11 cellular contexts compared by ENCODE assay signal in genomic region chr19:14318873-14319272, GRCh38.
DNase-seq lines count a peak whose midpoint lies in the region; ATAC-seq, FAIRE-seq and TF ChIP-seq lines count a peak whose summit lies in the region.
"Had no signal": no experiment of that assay in that cellular context is flagged by ENCODE, and none has a peak within 500 bp of the region (broad histone marks: within the 10 kb centered on the region; RNA-seq: fewer than 3 reads in every experiment).

No MANE protein-coding gene starts in this region.

- no peak overlapping the region for H3K27ac ChIP-seq in HepG2 (ENCODE audit: extremely low read length, insufficient read depth, low read length)

- no peaks in the 10 kb centered on the region for H3K27me3 ChIP-seq in BJ (ENCODE audit: control insufficient read depth, insufficient read depth, low read length)
- H3K27me3 ChIP-seq in HepG2 (ENCODE audit: control insufficient read depth in 1 of 2, insufficient read depth in 2 of 2, low read length in 2 of 2): peaks cover 0 to 2% of the 10 kb centered on the region in 2 experiments; a peak in 1 of 5 replicates

- no peak overlapping the region for H3K9ac ChIP-seq in HepG2 (ENCODE audit: insufficient read depth, low read depth, low read length)

- H3K4me1 Mint-ChIP-seq in HFFc6 (ENCODE audit: low read depth): no peaks in the 10 kb centered on the region
- peaks cover 0 to 2% (median 0%) of the 10 kb centered on the region in 4 donors for H3K4me1 Mint-ChIP-seq in naive thymus-derived CD8-positive, alpha-beta T cell

- TF ChIP-seq CTCF in BJ (IDR thresholded peaks at IDR 0.05; ENCODE audit: insufficient read depth, low read depth, low read length) (peak; percentile 34), HFFc6 (IDR thresholded peaks at IDR 0.05) (peak; percentile 40), choroid plexus epithelial cell (conservative IDR thresholded peaks at IDR 0.05; ENCODE audit: low read depth, low read length) (peak; percentile 52), HepG2 (CRISPR knock-in tag; IDR thresholded peaks at IDR 0.05) (peak; percentile 69)

- H3K36me3 ChIP-seq in BJ (ENCODE audit: control insufficient read depth, insufficient read depth, low read length) (no peaks in the 10 kb centered on the region), HepG2 (replicated peaks in 1 of 2; ENCODE audit: control insufficient read depth in 1 of 2, insufficient read depth in 2 of 2, low read length in 2 of 2) (no peaks in the 10 kb centered on the region)

- BruUV-seq in HepG2 (replicated peaks; lab: Mats Ljungman, UMichigan): no TSS peak

- no peak for DNase-seq in BJ (ENCODE audit: low read depth)
- no peak for DNase-seq in HFFc6
- peak; percentile 7 for DNase-seq in choroid plexus epithelial cell (ENCODE audit: low read depth)
- DNase-seq in HepG2 (ENCODE audit: low spot score): no peak
- DNase-seq in naive thymus-derived CD8-positive, alpha-beta T cell: no peak
- DNase-seq in DMS53 (lab: John Stamatoyannopoulos, UW): no peak
- DNase-seq in D341Med (ENCODE audit: low spot score): no peak
- DNase-seq: effector CD4-positive, alpha-beta T cell; NCI-H1417 treated with DMSO at 0.1 percent for 48 hours had no signal

- intact Hi-C loops in HepG2 (cut with micrococcal nuclease; ENCODE audit: unreplicated experiment): no loop called here

- H3K27me3 Mint-ChIP-seq in HFFc6 (ENCODE audit: insufficient read depth): peaks cover 28% of the 10 kb centered on the region
- no peaks in the 10 kb centered on the region for H3K27me3 Mint-ChIP-seq in naive thymus-derived CD8-positive, alpha-beta T cell

- no peak overlapping the region for H3K27ac Mint-ChIP-seq in HFFc6
- H3K27ac Mint-ChIP-seq in naive thymus-derived CD8-positive, alpha-beta T cell: no peak overlapping the region
- H3K27ac Mint-ChIP-seq: activated naive CD4-positive, alpha-beta T cell treated with anti-CD3 and anti-CD28 coated beads, Interleukin-2, amount 50 U/mL, for 72 hours had no signal

- H3K4me3 ChIP-seq in BJ (ENCODE audit: low read depth, low read length): no peak overlapping the region
- no peak overlapping the region for H3K4me3 ChIP-seq in choroid plexus epithelial cell (ENCODE audit: low read depth, low read length)
- no peak overlapping the region for H3K4me3 ChIP-seq in HepG2 (replicated peaks in 1 of 3; ENCODE audit: insufficient read depth in 1 of 3, low read depth in 2 of 3, low read length in 3 of 3)

- TF ChIP-seq EP300 in HepG2 (IDR thresholded peaks at IDR 0.05; ENCODE audit: low read depth in 2 of 2, low read length in 2 of 2) (no peak), HepG2 (CRISPR knock-in tag; IDR thresholded peaks at IDR 0.05; ENCODE audit: borderline replicate concordance) (no peak)

- peaks cover 4% of the 10 kb centered on the region; the same call in 1 of the 2 replicates for H3K36me3 Mint-ChIP-seq in HFFc6 (ENCODE audit: low read depth)
- no peaks in the 10 kb centered on the region for H3K36me3 Mint-ChIP-seq in naive thymus-derived CD8-positive, alpha-beta T cell
- H3K36me3 Mint-ChIP-seq: activated naive CD4-positive, alpha-beta T cell treated with anti-CD3 and anti-CD28 coated beads, Interleukin-2, amount 50 U/mL, for 72 hours had no signal

- peaks cover 7% of the 10 kb centered on the region; the same call in 1 of the 2 replicates for H3K9me3 Mint-ChIP-seq in HFFc6
- H3K9me3 Mint-ChIP-seq in naive thymus-derived CD8-positive, alpha-beta T cell: no peaks in the 10 kb centered on the region
- H3K9me3 Mint-ChIP-seq: activated naive CD4-positive, alpha-beta T cell treated with anti-CD3 and anti-CD28 coated beads, Interleukin-2, amount 50 U/mL, for 72 hours had no signal

- POLR2A ChIA-PET in BJ (lab: Charles Lee): no interaction called here
- POLR2A ChIA-PET in HepG2 (lab: Yijun Ruan, JAX): no interaction called here
- POLR2A ChIA-PET in naive thymus-derived CD8-positive, alpha-beta T cell (lab: Charles Lee): no interaction called here

- no peak for FAIRE-seq in HepG2 (lab: Jason Lieb, UNC)

- in situ Hi-C loops in HepG2 (cut with HindIII; ENCODE audit: extremely low pct_ligation_motif_present, low pct_unique_long_range_greater_than_20kb): no loop called here

- CTCF ChIA-PET in BJ (lab: Yijun Ruan, JAX) (interaction anchor here (0.7 to 1.3 kb wide), 2 partner anchors 10 to 62 kb away, joined by 3 to 5 read pairs; no protein-coding TSS in a partner anchor), HepG2 (lab: Yijun Ruan, JAX; ENCODE audit: low intra/inter-chr PET ratio, low total read pairs) (no interaction called here)

- no peak for TF ChIP-seq RAD21 in HepG2 (CRISPR knock-in tag; IDR thresholded peaks at IDR 0.05)

- H3K4me3 Mint-ChIP-seq in HFFc6: no peak overlapping the region
- H3K4me3 Mint-ChIP-seq in naive thymus-derived CD8-positive, alpha-beta T cell: no peak overlapping the region

- no peak overlapping the region for H2AFZ ChIP-seq in HepG2 (ENCODE audit: low read length)

- 2% methylated on average over 12 of the region's 12 CpGs for WGBS in HepG2 (ENCODE audit: low lambda C conversion rate)

- H3K4me1 ChIP-seq in HepG2 (ENCODE audit: insufficient read depth, low read length): no peaks in the 10 kb centered on the region

- TF ChIP-seq POLR2A in HepG2 (IDR thresholded peaks at IDR 0.05; ENCODE audit: insufficient read depth in 1 of 2, low read depth in 2 of 2, low read length in 2 of 2): no peak

- no peaks in the 10 kb centered on the region for H3K79me2 ChIP-seq in HepG2 (ENCODE audit: insufficient read depth, low read length)

- H3K4me2 ChIP-seq in HepG2 (ENCODE audit: low read depth, low read length): no peak overlapping the region

- no peaks in the 10 kb centered on the region for H3K9me3 ChIP-seq in HepG2 (ENCODE audit: low read length)

- ATAC-seq in HepG2 (peak; percentile 84), GM19395 (IDR thresholded peaks at IDR 0.05; ENCODE audit: unreplicated experiment) (no peak)
- no peak for ATAC-seq in naive thymus-derived CD8-positive, alpha-beta T cell

- H4K20me1 ChIP-seq in HepG2 (ENCODE audit: insufficient read depth, low read length): no peaks in the 10 kb centered on the region

TF ChIP-seq in HepG2, 621 proteins besides CTCF, POLR2A, EP300 and RAD21 (continues in another document):
- TF ChIP-seq, protein P1, sequence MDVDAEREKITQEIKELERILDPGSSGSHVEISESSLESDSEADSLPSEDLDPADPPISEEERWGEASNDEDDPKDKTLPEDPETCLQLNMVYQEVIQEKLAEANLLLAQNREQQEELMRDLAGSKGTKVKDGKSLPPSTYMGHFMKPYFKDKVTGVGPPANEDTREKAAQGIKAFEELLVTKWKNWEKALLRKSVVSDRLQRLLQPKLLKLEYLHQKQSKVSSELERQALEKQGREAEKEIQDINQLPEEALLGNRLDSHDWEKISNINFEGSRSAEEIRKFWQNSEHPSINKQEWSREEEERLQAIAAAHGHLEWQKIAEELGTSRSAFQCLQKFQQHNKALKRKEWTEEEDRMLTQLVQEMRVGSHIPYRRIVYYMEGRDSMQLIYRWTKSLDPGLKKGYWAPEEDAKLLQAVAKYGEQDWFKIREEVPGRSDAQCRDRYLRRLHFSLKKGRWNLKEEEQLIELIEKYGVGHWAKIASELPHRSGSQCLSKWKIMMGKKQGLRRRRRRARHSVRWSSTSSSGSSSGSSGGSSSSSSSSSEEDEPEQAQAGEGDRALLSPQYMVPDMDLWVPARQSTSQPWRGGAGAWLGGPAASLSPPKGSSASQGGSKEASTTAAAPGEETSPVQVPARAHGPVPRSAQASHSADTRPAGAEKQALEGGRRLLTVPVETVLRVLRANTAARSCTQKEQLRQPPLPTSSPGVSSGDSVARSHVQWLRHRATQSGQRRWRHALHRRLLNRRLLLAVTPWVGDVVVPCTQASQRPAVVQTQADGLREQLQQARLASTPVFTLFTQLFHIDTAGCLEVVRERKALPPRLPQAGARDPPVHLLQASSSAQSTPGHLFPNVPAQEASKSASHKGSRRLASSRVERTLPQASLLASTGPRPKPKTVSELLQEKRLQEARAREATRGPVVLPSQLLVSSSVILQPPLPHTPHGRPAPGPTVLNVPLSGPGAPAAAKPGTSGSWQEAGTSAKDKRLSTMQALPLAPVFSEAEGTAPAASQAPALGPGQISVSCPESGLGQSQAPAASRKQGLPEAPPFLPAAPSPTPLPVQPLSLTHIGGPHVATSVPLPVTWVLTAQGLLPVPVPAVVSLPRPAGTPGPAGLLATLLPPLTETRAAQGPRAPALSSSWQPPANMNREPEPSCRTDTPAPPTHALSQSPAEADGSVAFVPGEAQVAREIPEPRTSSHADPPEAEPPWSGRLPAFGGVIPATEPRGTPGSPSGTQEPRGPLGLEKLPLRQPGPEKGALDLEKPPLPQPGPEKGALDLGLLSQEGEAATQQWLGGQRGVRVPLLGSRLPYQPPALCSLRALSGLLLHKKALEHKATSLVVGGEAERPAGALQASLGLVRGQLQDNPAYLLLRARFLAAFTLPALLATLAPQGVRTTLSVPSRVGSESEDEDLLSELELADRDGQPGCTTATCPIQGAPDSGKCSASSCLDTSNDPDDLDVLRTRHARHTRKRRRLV (CRISPR knock-in tag; IDR thresholded peaks at IDR 0.05): no peak
- TF ChIP-seq ZNF687 (CRISPR knock-in tag; IDR thresholded peaks at IDR 0.05): 0 out of 2 replicates have a peak, but pooled peaks have one; percentile 13
- TF ChIP-seq ZMYM3 (CRISPR knock-in tag; IDR thresholded peaks at IDR 0.05): 0 out of 2 replicates have a peak, but pooled peaks have one; percentile 17
